ENCODE assay signal across 19 cellular contexts in the genomic region with DNA sequence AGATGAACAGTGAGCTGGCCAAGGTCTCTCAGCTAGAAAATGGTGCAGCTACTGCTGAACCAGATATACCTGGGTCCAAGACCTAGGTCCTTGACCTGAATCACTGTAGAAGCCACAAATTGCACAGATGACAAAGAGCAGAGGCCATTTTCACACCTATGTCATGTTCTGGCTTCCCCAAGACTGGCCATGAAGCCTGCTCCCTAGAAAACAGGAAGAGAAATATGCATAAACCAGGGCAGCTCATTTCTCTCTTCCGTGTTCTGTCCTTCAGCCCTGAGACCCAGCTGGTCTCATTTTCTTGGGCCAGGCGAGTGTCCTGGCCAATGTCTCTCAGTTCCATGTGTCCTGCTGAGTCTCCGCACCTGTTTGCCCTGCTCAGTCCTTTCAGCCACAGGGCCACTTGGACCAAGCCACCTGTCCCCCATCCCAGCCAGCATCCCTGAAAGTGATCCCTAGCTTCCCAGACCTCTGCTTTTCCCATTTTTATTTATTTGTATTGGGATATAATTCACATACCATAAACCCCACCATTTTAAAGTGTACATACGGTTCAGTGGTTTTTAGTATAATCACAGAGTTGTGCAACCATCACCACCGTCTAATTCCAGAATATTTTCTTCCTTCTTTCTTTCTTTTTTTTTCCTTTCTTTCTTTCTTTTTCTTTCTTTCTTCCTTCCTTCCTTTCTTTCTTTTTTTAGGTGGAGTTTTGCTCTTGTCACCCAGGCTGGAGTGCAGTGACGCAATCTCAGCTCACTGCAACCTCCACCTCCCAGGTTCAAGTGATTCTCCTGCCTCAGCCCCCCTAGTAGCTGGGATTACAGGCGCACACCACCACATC. TPM values are rescaled to one million over a fixed set of nuclear protein-coding genes. Genes with fewer than 3 reads are reported as not detected.
A peak's percentile ranks its signal among the peaks of the same experiment; 100 is the strongest.
DNase-seq lines count a peak whose midpoint lies in the region; ATAC-seq, FAIRE-seq and TF ChIP-seq lines count a peak whose summit lies in the region.
"Had no signal": no experiment of that assay in that cellular context is flagged by ENCODE, and none has a peak within 500 bp of the region (broad histone marks: within the 10 kb centered on the region; RNA-seq: fewer than 3 reads in every experiment).

No MANE protein-coding gene starts in this region.

- H3K36me3 Mint-ChIP-seq in activated T-cell treated with anti-CD3 and anti-CD28 coated beads, Interleukin-2, amount 50 U/mL, for 72 hours (ENCODE audit: insufficient read depth in 2 of 2): peaks cover 8 to 21% of the 10 kb centered on the region in 2 donors
- peaks cover 16% of the 10 kb centered on the region for H3K36me3 Mint-ChIP-seq in activated T-cell treated with anti-CD3 and anti-CD28 coated beads, Interleukin-2, amount 50 U/mL, for 24 hours (ENCODE audit: low read depth)
- peaks cover 0 to 4% (median 0%) of the 10 kb centered on the region in 3 experiments; a peak in 2 of 7 replicates for H3K36me3 Mint-ChIP-seq in H9 (ENCODE audit: insufficient read depth in 1 of 3, low read depth in 3 of 3)
- no peaks in the 10 kb centered on the region for H3K36me3 Mint-ChIP-seq in activated T-helper 17 cell treated with anti-CD3 and anti-CD28 coated beads, Interleukin-2, amount 50 U/mL, for 72 hours (ENCODE audit: low read depth)
- peaks cover 6% of the 10 kb centered on the region for H3K36me3 Mint-ChIP-seq in stimulated activated memory B cell treated with anti-CD40 and anti-IgM and Interleukin-4, amounts not matched to agents 10 μg/mL and 1 μg/mL and 100 μg/mL, for 72 hours

- H3K27ac ChIP-seq in H9 (ENCODE audit: insufficient read length, low read depth, low read length): no peak overlapping the region
- H3K27ac ChIP-seq: A549 had no signal

- H3K27ac Mint-ChIP-seq in activated T-cell treated with anti-CD3 and anti-CD28 coated beads, Interleukin-2, amount 50 U/mL, for 72 hours: peak overlapping the region; percentile 4
- no peak overlapping the region for H3K27ac Mint-ChIP-seq in activated T-cell treated with anti-CD3 and anti-CD28 coated beads, Interleukin-2, amount 50 U/mL, for 24 hours
- peak overlapping the region in 1 of 3 experiments; percentile 53; a peak in 1 of 7 replicates for H3K27ac Mint-ChIP-seq in H9
- peak overlapping the region; percentile 55 for H3K27ac Mint-ChIP-seq in activated T-helper 17 cell treated with anti-CD3 and anti-CD28 coated beads, Interleukin-2, amount 50 U/mL, for 72 hours
- peak overlapping the region; percentile 51 for H3K27ac Mint-ChIP-seq in stimulated activated memory B cell treated with anti-CD40 and anti-IgM and Interleukin-4, amounts not matched to agents 10 μg/mL and 1 μg/mL and 100 μg/mL, for 72 hours

- H3K4me1 Mint-ChIP-seq in activated T-cell treated with anti-CD3 and anti-CD28 coated beads, Interleukin-2, amount 50 U/mL, for 72 hours (ENCODE audit: low read depth): no peaks in the 10 kb centered on the region
- peaks cover 2% of the 10 kb centered on the region for H3K4me1 Mint-ChIP-seq in activated T-cell treated with anti-CD3 and anti-CD28 coated beads, Interleukin-2, amount 50 U/mL, for 24 hours (ENCODE audit: low read depth)
- peaks cover 20% of the 10 kb centered on the region in 2 experiments for H3K4me1 Mint-ChIP-seq in H9
- no peaks in the 10 kb centered on the region for H3K4me1 Mint-ChIP-seq in activated T-helper 17 cell treated with anti-CD3 and anti-CD28 coated beads, Interleukin-2, amount 50 U/mL, for 72 hours
- H3K4me1 Mint-ChIP-seq in stimulated activated memory B cell treated with anti-CD40 and anti-IgM and Interleukin-4, amounts not matched to agents 10 μg/mL and 1 μg/mL and 100 μg/mL, for 72 hours: peaks cover 14% of the 10 kb centered on the region

- TF ChIP-seq CTCF in H9 (conservative IDR thresholded peaks at IDR 0.05): no peak

- no peak overlapping the region for H3K23ac ChIP-seq in H9 (ENCODE audit: insufficient read length, low read depth, low read length)

- peaks cover 4 to 10% of the 10 kb centered on the region in 2 donors for H3K9me3 Mint-ChIP-seq in activated T-cell treated with anti-CD3 and anti-CD28 coated beads, Interleukin-2, amount 50 U/mL, for 72 hours
- H3K9me3 Mint-ChIP-seq in activated T-cell treated with anti-CD3 and anti-CD28 coated beads, Interleukin-2, amount 50 U/mL, for 24 hours: peaks cover 11% of the 10 kb centered on the region
- H3K9me3 Mint-ChIP-seq in H9: no peaks in the 10 kb centered on the region; a peak in 1 of 5 replicates
- peaks cover 5% of the 10 kb centered on the region for H3K9me3 Mint-ChIP-seq in activated T-helper 17 cell treated with anti-CD3 and anti-CD28 coated beads, Interleukin-2, amount 50 U/mL, for 72 hours
- H3K9me3 Mint-ChIP-seq in stimulated activated memory B cell treated with anti-CD40 and anti-IgM and Interleukin-4, amounts not matched to agents 10 μg/mL and 1 μg/mL and 100 μg/mL, for 72 hours: no peaks in the 10 kb centered on the region

- H3K18ac ChIP-seq in H9 (ENCODE audit: insufficient read length, low read depth, low read length): no peak overlapping the region

- no peaks in the 10 kb centered on the region for H3K79me1 ChIP-seq in H9 (ENCODE audit: insufficient read depth, low read depth, low read length, poor library complexity, severe bottlenecking)

- no peak overlapping the region for H4K5ac ChIP-seq in H9 (ENCODE audit: insufficient read length, low read depth, low read length)

- no peak overlapping the region for H2BK20ac ChIP-seq in H9 (ENCODE audit: low read depth, low read length, poor library complexity, severe bottlenecking)

- H3K4ac ChIP-seq in H9 (ENCODE audit: low read depth, low read length): no peak overlapping the region

- H2AK5ac ChIP-seq in H9 (ENCODE audit: insufficient read length, low read length): no peak overlapping the region

- H3K56ac ChIP-seq in H9 (ENCODE audit: insufficient read length, low read depth, low read length): no peak overlapping the region

- no peak overlapping the region for H3K9ac ChIP-seq in H9 (ENCODE audit: extremely low read depth, insufficient read length, low read length)

- no peak overlapping the region for H3T11ph ChIP-seq in H9 (ENCODE audit: low read length)

- H3K27me3 ChIP-seq in H9 (ENCODE audit: insufficient read depth, low read length): no peaks in the 10 kb centered on the region

- ATAC-seq in activated T-cell treated with anti-CD3 and anti-CD28 coated beads, Interleukin-2, amount 50 U/mL, for 72 hours (replicated peaks in 1 of 2): no peak
- peak; percentile 32 for ATAC-seq in activated T-helper 17 cell treated with anti-CD3 and anti-CD28 coated beads, Interleukin-2, amount 50 U/mL, for 72 hours (replicated peaks)
- peak; percentile 77 for ATAC-seq in stimulated activated memory B cell treated with anti-CD40 and anti-IgM and Interleukin-4, amounts not matched to agents 10 μg/mL and 1 μg/mL and 100 μg/mL, for 72 hours
- no peak for ATAC-seq in GM19023 (IDR thresholded peaks at IDR 0.05; ENCODE audit: unreplicated experiment)
- ATAC-seq: A549; left lobe of liver; naive thymus-derived CD4-positive, alpha-beta T cell; Right ventricle myocardium inferior; stimulated activated naive CD8-positive, alpha-beta T cell treated with anti-CD3 and anti-CD28 coated beads, Interleukin-15, Interleukin-2, amounts not matched to agents 100 U/mL and 50 U/mL, for 24 hours had no signal

- H3K9me3 ChIP-seq in H9 (ENCODE audit: control insufficient read depth, low read depth, low read length): no peaks in the 10 kb centered on the region

- DNase-seq in activated T-cell treated with anti-CD3 and anti-CD28 coated beads, Interleukin-2, amount 50 U/mL, for 72 hours: no peak
- no peak for DNase-seq in activated T-cell treated with anti-CD3 and anti-CD28 coated beads, Interleukin-2, amount 50 U/mL, for 24 hours
- DNase-seq in H9 (no peak), NCI-H2107 treated with DMSO at 0.1 percent for 48 hours (lab: John Stamatoyannopoulos, UW; ENCODE audit: unreplicated experiment) (no peak), urothelium cell line (ENCODE audit: low spot score) (no peak)
- DNase-seq: activated CD4-positive, alpha-beta T cell treated with anti-CD3 and anti-CD28 coated beads for 4 hours; EL; naive thymus-derived CD4-positive, alpha-beta T cell; NCI-H1105 treated with DMSO at 0.1 percent for 48 hours; stimulated activated naive CD8-positive, alpha-beta T cell treated with anti-CD3 and anti-CD28 coated beads, Interleukin-15, Interleukin-2, amounts not matched to agents 100 U/mL and 50 U/mL, for 24 hours had no signal

- no peak overlapping the region for H2AFZ ChIP-seq in H9 (ENCODE audit: low read length)

- no peak overlapping the region for H2BK5ac ChIP-seq in H9 (ENCODE audit: insufficient read length, low read length)

- H4K91ac ChIP-seq in H9 (ENCODE audit: insufficient read length, low read depth, low read length): no peak overlapping the region

- H3K23me2 ChIP-seq in H9 (ENCODE audit: insufficient read length, low read depth, low read length, poor library complexity, severe bottlenecking): no peaks in the 10 kb centered on the region

- no peak for FAIRE-seq in urothelium cell line (lab: Jason Lieb, UNC)
- FAIRE-seq: A549, endometrium, H54 had no signal

- no peak overlapping the region for H2BK15ac ChIP-seq in H9 (ENCODE audit: low read depth, low read length)

- H4K8ac ChIP-seq in H9 (replicated peaks; ENCODE audit: insufficient read length, low read depth, low read length): peak overlapping the region; percentile 94

- H2BK12ac ChIP-seq in H9 (ENCODE audit: insufficient read length, low read depth, low read length): no peak overlapping the region

- no CpG with 5 or more reads among the region's 7 CpGs for WGBS in H9 (ENCODE audit: extremely low coverage, insufficient read length, low lambda C conversion rate)

- H2BK120ac ChIP-seq in H9 (ENCODE audit: low read depth, low read length, poor library complexity, severe bottlenecking): no peak overlapping the region

- no peak overlapping the region for H3K14ac ChIP-seq in H9 (ENCODE audit: insufficient read depth, low read length)

- H3K79me2 ChIP-seq in H9 (ENCODE audit: insufficient read depth, low read length): no peaks in the 10 kb centered on the region

- H3K4me3 Mint-ChIP-seq in activated T-cell treated with anti-CD3 and anti-CD28 coated beads, Interleukin-2, amount 50 U/mL, for 72 hours: no peak overlapping the region
- no peak overlapping the region for H3K4me3 Mint-ChIP-seq in activated T-cell treated with anti-CD3 and anti-CD28 coated beads, Interleukin-2, amount 50 U/mL, for 24 hours
- no peak overlapping the region for H3K4me3 Mint-ChIP-seq in H9
- no peak overlapping the region for H3K4me3 Mint-ChIP-seq in activated T-helper 17 cell treated with anti-CD3 and anti-CD28 coated beads, Interleukin-2, amount 50 U/mL, for 72 hours
- H3K4me3 Mint-ChIP-seq in stimulated activated memory B cell treated with anti-CD40 and anti-IgM and Interleukin-4, amounts not matched to agents 10 μg/mL and 1 μg/mL and 100 μg/mL, for 72 hours: no peak overlapping the region
- H3K4me3 Mint-ChIP-seq: naive thymus-derived CD4-positive, alpha-beta T cell had no signal

- H3K4me1 ChIP-seq in H9 (ENCODE audit: insufficient read depth, low read length): no peaks in the 10 kb centered on the region; the same call in 1 of the 2 replicates
- H3K4me1 ChIP-seq: A549 had no signal

- no peaks in the 10 kb centered on the region for H4K20me1 ChIP-seq in H9 (ENCODE audit: control insufficient read depth, insufficient read depth, insufficient read length)

- no peaks in the 10 kb centered on the region for H3K27me3 Mint-ChIP-seq in activated T-cell treated with anti-CD3 and anti-CD28 coated beads, Interleukin-2, amount 50 U/mL, for 72 hours (ENCODE audit: low read depth)
- H3K27me3 Mint-ChIP-seq in activated T-cell treated with anti-CD3 and anti-CD28 coated beads, Interleukin-2, amount 50 U/mL, for 24 hours: no peaks in the 10 kb centered on the region
- peaks cover 13% of the 10 kb centered on the region for H3K27me3 Mint-ChIP-seq in H9 (ENCODE audit: low read depth)
- no peaks in the 10 kb centered on the region for H3K27me3 Mint-ChIP-seq in activated T-helper 17 cell treated with anti-CD3 and anti-CD28 coated beads, Interleukin-2, amount 50 U/mL, for 72 hours
- H3K27me3 Mint-ChIP-seq in stimulated activated memory B cell treated with anti-CD40 and anti-IgM and Interleukin-4, amounts not matched to agents 10 μg/mL and 1 μg/mL and 100 μg/mL, for 72 hours: no peaks in the 10 kb centered on the region
- H3K27me3 Mint-ChIP-seq: IgD-negative memory B cell; naive thymus-derived CD4-positive, alpha-beta T cell had no signal

- no peak overlapping the region for H3K4me2 ChIP-seq in H9 (ENCODE audit: insufficient read depth, insufficient read length, low read length)
- H3K4me2 ChIP-seq: A549 had no signal

RNA-seq across cellular contexts. Expression of a gene that starts 27.0 kb away (rescaled TPM):
- 10 to 100 TPM; 12.6 to 14.8 TPM for total RNA-seq in activated T-cell treated with anti-CD3 and anti-CD28 coated beads, Interleukin-2, amount 50 U/mL, for 72 hours
- total RNA-seq in H9 (2021): 0.09 TPM in 1 of 2 replicates, not detected in the other
- 1 to 10 TPM; 3.8 to 6.4 TPM for total RNA-seq in activated T-helper 17 cell treated with anti-CD3 and anti-CD28 coated beads, Interleukin-2, amount 50 U/mL, for 72 hours

RNA-seq across cellular contexts. Expression of a gene that starts 50.2 kb away (rescaled TPM):
- total RNA-seq in activated T-cell treated with anti-CD3 and anti-CD28 coated beads, Interleukin-2, amount 50 U/mL, for 72 hours: 10 to 100 TPM; 29.7 to 35.1 TPM
- total RNA-seq in H9 (2021): 7.9 and 8.1 TPM in 2 replicates
- 10 to 100 TPM; 31.6 to 45.3 TPM for total RNA-seq in activated T-helper 17 cell treated with anti-CD3 and anti-CD28 coated beads, Interleukin-2, amount 50 U/mL, for 72 hours

Comparison
In these comparisons a context has a peak if more than half of its experiments do, and no peak if none do; other contexts are left out.
1. ATAC-seq: peak in activated T-helper 17 cell treated with anti-CD3 and anti-CD28 coated beads, Interleukin-2, amount 50 U/mL, for 72 hours (single experiment) and stimulated activated memory B cell treated with anti-CD40 and anti-IgM and Interleukin-4, amounts not matched to agents 10 μg/mL and 1 μg/mL and 100 μg/mL, for 72 hours (single experiment); none in activated T-cell treated with anti-CD3 and anti-CD28 coated beads, Interleukin-2, amount 50 U/mL, for 72 hours (0 of 2) and GM19023 (single experiment).